15 cellular contexts compared by ENCODE assay signal in genomic region chr7:2229467-2229866, GRCh38.
"Had no signal": no experiment of that assay in that cellular context is flagged by ENCODE, and none has a peak within 500 bp of the region (broad histone marks: within the 10 kb centered on the region; RNA-seq: fewer than 3 reads in every experiment).

No MANE protein-coding gene starts in this region.

- H3K27me3 Mint-ChIP-seq: naive thymus-derived CD4-positive, alpha-beta T cell; progenitor cell of endocrine pancreas had no signal

- H3K27ac Mint-ChIP-seq: progenitor cell of endocrine pancreas had no signal

- H3K9me3 ChIP-seq: esophagus muscularis mucosa, left lung, right atrium auricular region, tibial nerve had no signal

- ATAC-seq: activated naive CD4-positive, alpha-beta T cell treated with anti-CD3 and anti-CD28 coated beads, Interleukin-2, amount 50 U/mL, for 72 hours; left lung; naive thymus-derived CD4-positive, alpha-beta T cell had no signal

- H3K9me3 Mint-ChIP-seq: activated naive CD4-positive, alpha-beta T cell treated with anti-CD3 and anti-CD28 coated beads, Interleukin-2, amount 50 U/mL, for 72 hours had no signal

- DNase-seq: activated CD4-positive, alpha-beta T cell treated with anti-CD3 and anti-CD28 coated beads, Interleukin-2, amount 50 U/mL, for 4 hours; hypothalamus; kidney; mammary epithelial cell; naive thymus-derived CD4-positive, alpha-beta T cell; occipital lobe; stimulated activated CD4-positive, alpha-beta T cell treated with anti-CD3 and anti-CD28 coated beads, Interleukin-4, amount 100 ng/mL, for 1 hour; stimulated activated naive CD4-positive, alpha-beta T cell treated with Interleukin-2 at 50 U/mL for 16 hours; substantia nigra had no signal
